Comparison of ENCODE assay signal across 9 cellular contexts in the genomic region with DNA sequence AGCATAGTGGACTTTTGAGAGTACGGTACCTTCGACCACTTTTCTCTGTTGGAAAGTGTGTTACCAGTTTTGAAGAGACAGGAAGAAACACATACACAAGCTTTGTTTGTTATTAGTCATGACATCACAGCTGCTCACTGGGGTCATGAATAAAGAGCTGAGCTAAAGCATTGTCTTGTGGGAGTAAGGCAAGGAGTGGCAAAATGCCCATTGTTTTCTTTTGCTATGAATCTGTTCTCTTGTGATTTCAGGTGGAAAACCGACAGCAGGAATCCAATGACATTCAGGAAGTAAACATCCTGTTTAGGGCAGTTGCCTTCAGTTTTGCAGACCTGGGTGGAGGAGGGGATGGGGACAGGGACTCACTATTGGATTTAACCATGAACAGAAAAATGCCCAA.
DNase-seq lines count a peak whose midpoint lies in the region; TF ChIP-seq lines count a peak whose summit lies in the region.
"Had no signal": no experiment of that assay in that cellular context is flagged by ENCODE, and none has a peak within 500 bp of the region (broad histone marks: within the 10 kb centered on the region; RNA-seq: fewer than 3 reads in every experiment).

No MANE protein-coding gene starts in this region.

- no peak overlapping the region for H3K4me3 Mint-ChIP-seq in nephron

- H3K4me3 ChIP-seq in epithelial cell of esophagus (ENCODE audit: low read length) (no peak overlapping the region), HAP-1 (no peak overlapping the region)

- H3K4me1 Mint-ChIP-seq in nephron = peaks cover 64% of the 10 kb centered on the region

- no peaks in the 10 kb centered on the region; the same call in 1 of the 2 replicates for H3K4me1 ChIP-seq in HAP-1

- no peaks in the 10 kb centered on the region for H3K36me3 ChIP-seq in HAP-1 (replicated peaks)

- H3K9me3 ChIP-seq in HAP-1 = no peaks in the 10 kb centered on the region

- TF ChIP-seq CTCF in epithelial cell of esophagus (IDR thresholded peaks at IDR 0.05; ENCODE audit: insufficient read depth, low read depth, low read length, missing control alignments) (no peak), nephron (IDR thresholded peaks at IDR 0.05; ENCODE audit: unreplicated experiment in 3 of 3) (no peak)

- H3K27me3 ChIP-seq in HAP-1 (ENCODE audit: low read depth) = no peaks in the 10 kb centered on the region

- no peaks in the 10 kb centered on the region for H3K27me3 Mint-ChIP-seq in nephron (ENCODE audit: low read depth)

- H3K36me3 Mint-ChIP-seq in nephron (ENCODE audit: low read depth) = peaks cover 16% of the 10 kb centered on the region

- H3K9me3 Mint-ChIP-seq in nephron = no peaks in the 10 kb centered on the region

- DNase-seq in COR-L47 (lab: John Stamatoyannopoulos, UW) (peak; percentile 75), NCI-H2171 treated with DMSO at 0.1 percent for 48 hours (lab: John Stamatoyannopoulos, UW) (peak; percentile 61), epithelial cell of esophagus (ENCODE audit: low read depth) (peak; percentile 69), HAP-1 (ENCODE audit: low spot score in 2 of 2) (no peak), T-helper 9 cell (no peak), NCI-H2227 treated with DMSO at 0.1 percent for 48 hours (lab: John Stamatoyannopoulos, UW) (no peak)
- no peak for DNase-seq in stimulated activated CD4-positive, alpha-beta T cell treated with anti-CD3 and anti-CD28 coated beads, Interleukin-1b, Interleukin-23, amount 100 ng/mL, for 48 hours
- DNase-seq: stimulated activated CD8-positive, alpha-beta memory T cell treated with anti-CD3 and anti-CD28 coated beads, Interleukin-4, amount 100 ng/mL, for 48 hours had no signal

- H3K27ac Mint-ChIP-seq in nephron = peak overlapping the region; percentile 82 to 94 (median 91)

- in situ Hi-C loops in HAP-1 (cut with MboI; ENCODE audit: low sequenced_read_pairs) = no loop called here

Comparison
In these comparisons a context has a peak if more than half of its experiments do, and no peak if none do; other contexts are left out.
1. DNase-seq: peak in COR-L47 (single experiment), NCI-H2171 treated with DMSO at 0.1 percent for 48 hours (single experiment) and epithelial cell of esophagus (single experiment); none in stimulated activated CD4-positive, alpha-beta T cell treated with anti-CD3 and anti-CD28 coated beads, Interleukin-1b, Interleukin-23, amount 100 ng/mL, for 48 hours (single experiment), HAP-1 (0 of 2), T-helper 9 cell (single experiment) and NCI-H2227 treated with DMSO at 0.1 percent for 48 hours (single experiment).